Comparison of ENCODE assay signal across 34 cellular contexts in genomic region chr5:135850671-135851070, GRCh38. TPM values are rescaled to one million over a fixed set of nuclear protein-coding genes. Genes with fewer than 3 reads are reported as not detected.
"Had no signal": no experiment of that assay in that cellular context is flagged by ENCODE, and none has a peak within 500 bp of the region (broad histone marks: within the 10 kb centered on the region; RNA-seq: fewer than 3 reads in every experiment).

No MANE protein-coding gene starts in this region.

- H3K27ac ChIP-seq: left lung, lower lobe of right lung, ovary, right atrium auricular region, right lobe of liver, thoracic aorta, tibial artery, upper lobe of left lung, vagina had no signal

- H3K9me3 ChIP-seq: left lung, lower lobe of right lung, ovary, right atrium auricular region, right lobe of liver, thoracic aorta, tibial artery, upper lobe of left lung, vagina had no signal

- H3K4me1 Mint-ChIP-seq: immature natural killer cell; mesothelial cell of epicardium; naive thymus-derived CD4-positive, alpha-beta T cell; stimulated activated memory B cell treated with anti-CD40 and anti-IgM and Interleukin-4, amounts not matched to agents 10 μg/mL and 1 μg/mL and 100 μg/mL, for 72 hours; stimulated activated naive CD8-positive, alpha-beta T cell treated with anti-CD3 and anti-CD28 coated beads, Interleukin-15, amount 100 ng/mL, for 72 hours had no signal

- DNase-seq: immature natural killer cell; left colon; left lung; lower lobe of right lung; mammary epithelial cell; mesenchymal stem cell; naive thymus-derived CD4-positive, alpha-beta T cell; ovary; stimulated activated CD4-positive, alpha-beta T cell treated with anti-CD3 and anti-CD28 coated beads, Interleukin-1b, Interleukin-23, amount 100 ng/mL, for 48 hours; stimulated activated CD4-positive, alpha-beta T cell treated with anti-CD3 and anti-CD28 coated beads, Interleukin-2, amount 100 ng/mL, for 48 hours; stimulated activated CD4-positive, alpha-beta T cell treated with anti-CD3 and anti-CD28 coated beads, Interleukin-4, amount 100 ng/mL, for 4 hours; stimulated activated CD8-positive, alpha-beta memory T cell treated with anti-CD3 and anti-CD28 coated beads, Interleukin-4, amount 100 ng/mL, for 48 hours; stimulated activated naive CD4-positive, alpha-beta T cell treated with Interleukin-2 at 50 U/mL for 16 hours; stimulated activated naive CD8-positive, alpha-beta T cell treated with anti-CD3 and anti-CD28 coated beads, Interleukin-15, amount 100 ng/mL, for 72 hours; tibial artery; upper lobe of left lung had no signal

- H3K4me3 ChIP-seq: left lung, lower lobe of right lung, ovary, right atrium auricular region, right lobe of liver, smooth muscle cell, thoracic aorta, tibial artery, upper lobe of left lung, vagina had no signal

- H3K27me3 ChIP-seq: left lung, ovary, right atrium auricular region, right lobe of liver, tibial artery, upper lobe of left lung, vagina had no signal

- ATAC-seq: left lung; lower lobe of right lung; stimulated activated naive CD8-positive, alpha-beta T cell treated with anti-CD3 and anti-CD28 coated beads, Interleukin-15, amount 100 ng/mL, for 72 hours had no signal

- H3K36me3 Mint-ChIP-seq: immature natural killer cell; naive thymus-derived CD4-positive, alpha-beta T cell; natural killer cell treated with Interleukin-12 subunit alpha and Interleukin-12 subunit beta and Interleukin-15 and Interleukin-18, amount 100 ng/mL, for 72 hours; stimulated activated memory B cell treated with anti-CD40 and anti-IgM and Interleukin-4, amounts not matched to agents 10 μg/mL and 1 μg/mL and 100 μg/mL, for 72 hours had no signal

- H3K36me3 ChIP-seq: left lung, lower lobe of right lung, ovary, right atrium auricular region, right lobe of liver, thoracic aorta, tibial artery, upper lobe of left lung, vagina had no signal

- H3K9me3 Mint-ChIP-seq: natural killer cell treated with Interleukin-12 subunit alpha and Interleukin-12 subunit beta and Interleukin-15 and Interleukin-18, amount 100 ng/mL, for 72 hours; stimulated activated memory B cell treated with anti-CD40 and anti-IgM and Interleukin-4, amounts not matched to agents 10 μg/mL and 1 μg/mL and 100 μg/mL, for 72 hours; stimulated activated naive CD8-positive, alpha-beta T cell treated with anti-CD3 and anti-CD28 coated beads, Interleukin-15, amount 100 ng/mL, for 72 hours had no signal

- H3K4me3 Mint-ChIP-seq: immature natural killer cell; mesothelial cell of epicardium; naive thymus-derived CD4-positive, alpha-beta T cell; natural killer cell treated with Interleukin-12 subunit alpha and Interleukin-12 subunit beta and Interleukin-15 and Interleukin-18, amount 100 ng/mL, for 72 hours; stimulated activated memory B cell treated with anti-CD40 and anti-IgM and Interleukin-4, amounts not matched to agents 10 μg/mL and 1 μg/mL and 100 μg/mL, for 72 hours; stimulated activated naive CD8-positive, alpha-beta T cell treated with anti-CD3 and anti-CD28 coated beads, Interleukin-15, amount 100 ng/mL, for 72 hours had no signal

- H3K27me3 Mint-ChIP-seq: stimulated activated memory B cell treated with anti-CD40 and anti-IgM and Interleukin-4, amounts not matched to agents 10 μg/mL and 1 μg/mL and 100 μg/mL, for 72 hours had no signal

- H3K4me1 ChIP-seq: left lung, lower lobe of right lung, right atrium auricular region, right lobe of liver, tibial artery, upper lobe of left lung, vagina had no signal

- H3K27ac Mint-ChIP-seq: immature natural killer cell; mesothelial cell of epicardium; naive thymus-derived CD4-positive, alpha-beta T cell; natural killer cell treated with Interleukin-12 subunit alpha and Interleukin-12 subunit beta and Interleukin-15 and Interleukin-18, amount 100 ng/mL, for 72 hours; progenitor cell of endocrine pancreas; stimulated activated memory B cell treated with anti-CD40 and anti-IgM and Interleukin-4, amounts not matched to agents 10 μg/mL and 1 μg/mL and 100 μg/mL, for 72 hours; stimulated activated naive CD8-positive, alpha-beta T cell treated with anti-CD3 and anti-CD28 coated beads, Interleukin-15, amount 100 ng/mL, for 72 hours had no signal

RNA-seq across cellular contexts. Expression of gene SLC25A48, which starts 16.2 kb away (rescaled TPM):
- total RNA-seq: kidney epithelial cell; mononuclear cell; myocyte; naive thymus-derived CD4-positive, alpha-beta T cell; natural killer cell treated with Interleukin-12 subunit alpha and Interleukin-12 subunit beta and Interleukin-15 and Interleukin-18, amount 100 ng/mL, for 72 hours; pulmonary artery endothelial cell; renal cortical epithelial cell; right atrium auricular region; upper lobe of left lung had no signal

RNA-seq across cellular contexts. Expression of gene IL9, which starts 45.0 kb away (rescaled TPM):
- total RNA-seq: kidney epithelial cell, left colon, left lung, liver, lower lobe of right lung, mammary epithelial cell, mesothelial cell of epicardium, mononuclear cell, myocyte, omental fat pad, ovary, progenitor cell of endocrine pancreas, pulmonary artery endothelial cell, renal cortical epithelial cell, right atrium auricular region, right lobe of liver, skeletal muscle tissue, smooth muscle cell, thoracic aorta, upper lobe of left lung, urinary bladder, vagina had no signal
